ENCODE assay signal across 1 cellular context in genomic region chr19:9934132-9934950, GRCh38.
TF ChIP-seq lines count a peak whose summit lies in the region.

No MANE protein-coding gene starts in this region.

TF ChIP-seq in K562, 482 proteins besides CTCF, POLR2A, EP300 and RAD21 (continued from another document):
- peak; percentile 90 for TF ChIP-seq VEZF1 (CRISPR knock-in tag; IDR thresholded peaks at IDR 0.05)
- TF ChIP-seq MLLT1 (IDR thresholded peaks at IDR 0.05): no peak
- TF ChIP-seq MEIS2 (IDR thresholded peaks at IDR 0.05; ENCODE audit: partially characterized antibody): no peak
- TF ChIP-seq CEBPG (CRISPR knock-in tag; IDR thresholded peaks at IDR 0.05): peak; percentile 84
- TF ChIP-seq CEBPG (tag; conservative IDR thresholded peaks at IDR 0.05 in 1 of 2, IDR thresholded peaks at IDR 0.05 in 1 of 2): peak; percentile 69 to 87
- no peak for TF ChIP-seq ATF1 (CRISPR knock-in tag; IDR thresholded peaks at IDR 0.05)
- TF ChIP-seq ATF1 (tag; IDR thresholded peaks at IDR 0.05): peak; percentile 82
- no peak for TF ChIP-seq XRCC4 (IDR thresholded peaks at IDR 0.05; ENCODE audit: extremely low read depth, insufficient read depth, insufficient read length)
- TF ChIP-seq RBM39 (optimal IDR thresholded peaks at IDR 0.05; ENCODE audit: low read depth, low read length): no peak
- no peak for TF ChIP-seq TAF7 (tag; IDR thresholded peaks at IDR 0.05)
- TF ChIP-seq EGR1 (conservative IDR thresholded peaks at IDR 0.05): peak; percentile 37; the same call in 1 of the 2 replicates
- TF ChIP-seq SP1 (CRISPR knock-in tag; IDR thresholded peaks at IDR 0.05): peak; percentile 97
- TF ChIP-seq ZNF384 (IDR thresholded peaks at IDR 0.05; ENCODE audit: low read depth, low read length): peak; percentile 44; the same call in 1 of the 2 replicates
- 0 out of 2 replicates have a peak, but pooled peaks have one; percentile 19 for TF ChIP-seq MYC (IDR thresholded peaks at IDR 0.05; ENCODE audit: low read depth, low read length)
- no peak for TF ChIP-seq MYC (CRISPR knock-in tag; IDR thresholded peaks at IDR 0.05; ENCODE audit: borderline replicate concordance, low read depth)
- TF ChIP-seq RB1 (IDR thresholded peaks at IDR 0.05; ENCODE audit: low read depth): peak; percentile 79
- TF ChIP-seq CTBP1 (IDR thresholded peaks at IDR 0.05; ENCODE audit: borderline replicate concordance): 0 out of 2 replicates have a peak, but pooled peaks have one; percentile 19
- TF ChIP-seq LEF1 (IDR thresholded peaks at IDR 0.05): no peak
- TF ChIP-seq MAFG (tag; conservative IDR thresholded peaks at IDR 0.05): no peak
- TF ChIP-seq KDM5B (IDR thresholded peaks at IDR 0.05; ENCODE audit: insufficient replicate concordance, low read depth, low read length): no peak
- no peak for TF ChIP-seq TCF3 (CRISPR knock-in tag; IDR thresholded peaks at IDR 0.05)
- peak in 1 of 2 experiments; percentile 71; a peak in 1 of 4 replicates for TF ChIP-seq SRF (CRISPR knock-in tag; IDR thresholded peaks at IDR 0.05)
- no peak for TF ChIP-seq MITF (IDR thresholded peaks at IDR 0.05)
- no peak; the same call in 1 of the 2 replicates for TF ChIP-seq ATF2 (CRISPR knock-in tag; IDR thresholded peaks at IDR 0.05)
- no peak for TF ChIP-seq ZNF121 (CRISPR knock-in tag; conservative IDR thresholded peaks at IDR 0.05)
- TF ChIP-seq ZBTB7A (IDR thresholded peaks at IDR 0.05; ENCODE audit: borderline replicate concordance, control insufficient read depth, low read depth, low read length): 0 out of 2 replicates have a peak, but pooled peaks have one; percentile 31
